38 cellular contexts compared by ENCODE assay signal in genomic region chr20:23841693-23842092, GRCh38. TPM values are rescaled to one million over a fixed set of nuclear protein-coding genes. Genes with fewer than 3 reads are reported as not detected.
"Had no signal": no experiment of that assay in that cellular context is flagged by ENCODE, and none has a peak within 500 bp of the region (broad histone marks: within the 10 kb centered on the region; RNA-seq: fewer than 3 reads in every experiment).

No MANE protein-coding gene starts in this region.

- H3K27me3 ChIP-seq: adrenal gland, ascending aorta, body of pancreas, brain microvascular endothelial cell, cardiac muscle cell had no signal

- H3K9me3 ChIP-seq: adrenal gland, ascending aorta, body of pancreas had no signal

- H3K27ac ChIP-seq: adrenal gland, ascending aorta, body of pancreas, brain microvascular endothelial cell, breast epithelium, cardiac muscle cell had no signal

- DNase-seq: activated effector memory CD4-positive, alpha-beta T cell treated with anti-CD3 and anti-CD28 coated beads, Interleukin-2, amount 50 U/mL, for 16 hours; activated effector memory CD4-positive, alpha-beta T cell treated with Interleukin-2 at 50 U/mL for 16 hours; activated gamma-delta T cell; activated gamma-delta T cell treated with Interleukin-2 at 50 U/mL for 16 hours; activated naive CD4-positive, alpha-beta T cell; activated naive CD4-positive, alpha-beta T cell treated with anti-CD3 and anti-CD28 coated beads for 36 hours; activated naive CD4-positive, alpha-beta T cell treated with anti-CD3 and anti-CD28 coated beads, Interleukin-2, amount 10 ng/mL, durations not matched to agents 7 days and 5 days; activated naive CD4-positive, alpha-beta T cell treated with anti-CD3 and anti-CD28 coated beads, Interleukin-2, amount 50 U/mL, for 16 hours; activated naive CD4-positive, alpha-beta T cell treated with Interleukin-2 at 50 U/mL for 16 hours; activated naive CD8-positive, alpha-beta T cell treated with anti-CD3 and anti-CD28 coated beads for 36 hours; activated naive CD8-positive, alpha-beta T cell treated with anti-CD3 and anti-CD28 coated beads, Interleukin-2, amount 10 ng/mL, durations not matched to agents 7 days and 5 days; activated naive CD8-positive, alpha-beta T cell treated with anti-CD3 and anti-CD28 coated beads, Interleukin-2, amount 50 U/mL, for 24 hours; activated T-cell treated with anti-CD3 and anti-CD28 coated beads, Interleukin-2, amount 50 U/mL, for 1 hour; activated T-cell treated with anti-CD3 and anti-CD28 coated beads, Interleukin-2, amount 50 U/mL, for 24 hours; activated T-cell treated with anti-CD3 and anti-CD28 coated beads, Interleukin-2, amount 50 U/mL, for 4 hours; activated T-cell treated with anti-CD3 and anti-CD28 coated beads, Interleukin-2, amount 50 U/mL, for 48 hours; activated T-cell treated with anti-CD3 and anti-CD28 coated beads, Interleukin-2, amount 50 U/mL, for 72 hours; adrenal gland; amniotic stem cell; amygdala; anterior cingulate cortex; aorta; body of pancreas; brain microvascular endothelial cell; caudate nucleus; central memory CD4-positive, alpha-beta T cell; cerebellar nuclear complex had no signal

- H3K36me3 ChIP-seq: adrenal gland, ascending aorta, brain microvascular endothelial cell, breast epithelium, cardiac muscle cell had no signal

- H3K4me3 ChIP-seq: adrenal gland, ascending aorta, body of pancreas, breast epithelium, cardiac muscle cell had no signal

- ATAC-seq: activated naive CD4-positive, alpha-beta T cell treated with anti-CD3 and anti-CD28 coated beads, Interleukin-2, amount 50 U/mL, for 72 hours; activated naive CD8-positive, alpha-beta T cell treated with anti-CD3 and anti-CD28 coated beads, Interleukin-2, amount 50 U/mL, for 24 hours; activated T-cell treated with anti-CD3 and anti-CD28 coated beads, Interleukin-2, amount 50 U/mL, for 4 hours; activated T-cell treated with anti-CD3 and anti-CD28 coated beads, Interleukin-2, amount 50 U/mL, for 72 hours; activated T-helper 17 cell treated with anti-CD3 and anti-CD28 coated beads, Interleukin-2, amount 50 U/mL, for 72 hours; body of pancreas had no signal

- H3K4me1 ChIP-seq: adrenal gland, ascending aorta, body of pancreas, breast epithelium had no signal

RNA-seq across cellular contexts. Expression of gene CST2, which starts 15.2 kb away (rescaled TPM):
- total RNA-seq: activated naive CD4-positive, alpha-beta T cell treated with anti-CD3 and anti-CD28 coated beads for 36 hours; activated naive CD4-positive, alpha-beta T cell treated with anti-CD3 and anti-CD28 coated beads, Interleukin-2, amount 50 U/mL, for 72 hours; activated naive CD8-positive, alpha-beta T cell treated with anti-CD3 and anti-CD28 coated beads for 36 hours; activated naive CD8-positive, alpha-beta T cell treated with anti-CD3 and anti-CD28 coated beads, Interleukin-2, amount 10 ng/mL, durations not matched to agents 7 days and 5 days; activated T-cell treated with anti-CD3 and anti-CD28 coated beads, Interleukin-2, amount 50 U/mL, for 4 hours; activated T-cell treated with anti-CD3 and anti-CD28 coated beads, Interleukin-2, amount 50 U/mL, for 72 hours; activated T-helper 1 cell treated with anti-CD3 and anti-CD28 coated beads, Interleukin-12 subunit alpha, Interleukin-12 subunit beta, Interleukin-2, Interleukin-4 antibody, amounts not matched to agents 30 ng/mL and 10 ng/mL and 1 ng/mL, durations not matched to agents 14 hours and 24 hours and 36 hours; activated T-helper 17 cell treated with anti-CD3 and anti-CD28 coated beads, Interleukin-2, amount 50 U/mL, for 72 hours; activated T-helper 2 cell treated with anti-CD3 and anti-CD28 coated beads, Interferon-gamma antibody, Interleukin-2, Interleukin-4, amounts not matched to agents 10 μg/mL and 5 μg/mL and 100 μg/mL, durations not matched to agents 14 hours and 24 hours and 36 hours; ascending aorta; body of pancreas; breast epithelium; bronchial epithelial cell; cardiac muscle cell; cardiac septum; cerebellum; chondrocyte had no signal
- polyA plus RNA-seq: aorta, cardiac muscle cell had no signal

RNA-seq across cellular contexts. Expression of gene CST5, which starts 37.9 kb away (rescaled TPM):
- total RNA-seq: activated naive CD4-positive, alpha-beta T cell treated with anti-CD3 and anti-CD28 coated beads for 36 hours; activated naive CD4-positive, alpha-beta T cell treated with anti-CD3 and anti-CD28 coated beads, Interleukin-2, amount 50 U/mL, for 72 hours; activated naive CD8-positive, alpha-beta T cell treated with anti-CD3 and anti-CD28 coated beads for 36 hours; activated naive CD8-positive, alpha-beta T cell treated with anti-CD3 and anti-CD28 coated beads, Interleukin-2, amount 10 ng/mL, durations not matched to agents 7 days and 5 days; activated T-cell treated with anti-CD3 and anti-CD28 coated beads, Interleukin-2, amount 50 U/mL, for 4 hours; activated T-cell treated with anti-CD3 and anti-CD28 coated beads, Interleukin-2, amount 50 U/mL, for 72 hours; activated T-helper 1 cell treated with anti-CD3 and anti-CD28 coated beads, Interleukin-12 subunit alpha, Interleukin-12 subunit beta, Interleukin-2, Interleukin-4 antibody, amounts not matched to agents 30 ng/mL and 10 ng/mL and 1 ng/mL, durations not matched to agents 14 hours and 24 hours and 36 hours; activated T-helper 17 cell treated with anti-CD3 and anti-CD28 coated beads, Interleukin-2, amount 50 U/mL, for 72 hours; activated T-helper 2 cell treated with anti-CD3 and anti-CD28 coated beads, Interferon-gamma antibody, Interleukin-2, Interleukin-4, amounts not matched to agents 10 μg/mL and 5 μg/mL and 100 μg/mL, durations not matched to agents 14 hours and 24 hours and 36 hours; aorta; ascending aorta; body of pancreas; breast epithelium; bronchial epithelial cell; cardiac muscle cell; cardiac septum; cerebellum; chondrocyte had no signal
- polyA plus RNA-seq: aorta had no signal
